Comparison of ENCODE assay signal across 19 cellular contexts in the genomic region with DNA sequence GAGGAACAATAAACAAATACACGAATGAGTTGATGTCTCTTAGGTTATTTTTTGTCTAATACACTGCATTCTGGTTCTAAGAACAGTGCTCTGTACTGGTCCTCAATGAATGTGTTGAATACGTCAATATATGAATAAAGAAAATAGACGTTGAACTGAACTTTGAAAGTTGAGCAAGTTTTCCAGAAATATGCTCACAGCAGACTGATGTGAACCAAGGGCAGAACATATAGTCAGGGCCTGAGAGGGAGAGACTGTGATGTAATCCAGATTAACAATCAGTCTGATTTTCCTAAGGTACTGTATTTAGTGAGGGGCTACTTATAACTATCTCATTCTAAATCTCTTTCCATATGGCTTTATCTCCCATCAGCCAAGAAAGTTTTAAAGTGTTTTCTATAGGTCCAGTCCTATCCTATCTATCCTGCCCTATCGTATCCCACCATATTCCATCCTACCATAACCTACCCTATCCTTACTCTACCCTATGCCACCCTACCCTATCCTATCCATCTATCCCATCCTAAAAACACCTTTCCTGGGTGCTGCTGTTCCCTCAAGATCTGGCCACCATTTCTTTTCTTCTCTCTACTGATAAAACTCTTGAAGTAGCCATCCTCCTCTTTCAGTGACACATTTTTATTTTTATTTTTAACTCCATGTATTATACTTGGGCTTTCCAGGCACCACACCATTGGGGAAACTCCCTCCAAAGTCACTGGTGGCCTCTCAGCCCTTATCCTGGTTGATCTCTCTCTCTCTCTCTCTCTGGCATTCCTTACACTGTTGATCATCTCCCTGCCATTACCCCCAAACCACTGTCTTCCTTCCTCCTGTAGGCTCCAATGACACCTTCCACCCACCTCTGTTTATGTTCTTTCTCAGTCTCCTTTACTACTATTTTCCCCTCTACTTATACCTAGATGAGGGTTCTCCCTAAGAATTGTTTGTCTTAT.
"Had no signal": no experiment of that assay in that cellular context is flagged by ENCODE, and none has a peak within 500 bp of the region (broad histone marks: within the 10 kb centered on the region; RNA-seq: fewer than 3 reads in every experiment).

No MANE protein-coding gene starts in this region.

- H3K4me1 Mint-ChIP-seq: immature natural killer cell, neural crest cell had no signal

- H3K27ac ChIP-seq: adrenal gland, lower lobe of right lung, prostate gland, skin epidermis, tibial nerve, uterus had no signal

- H3K4me3 ChIP-seq: adrenal gland, lower lobe of right lung, prostate gland, skin epidermis, tibial nerve, uterus had no signal

- H3K4me3 Mint-ChIP-seq: immature natural killer cell, neural crest cell had no signal

- H3K36me3 ChIP-seq: adrenal gland, lower lobe of right lung, prostate gland, tibial nerve, uterus had no signal

- H3K9me3 Mint-ChIP-seq: neural crest cell had no signal

- H3K27me3 ChIP-seq: adrenal gland, tibial nerve, uterus had no signal

- H3K27ac Mint-ChIP-seq: activated naive CD4-positive, alpha-beta T cell treated with anti-CD3 and anti-CD28 coated beads, Interleukin-2, amount 50 U/mL, for 72 hours; immature natural killer cell had no signal

- ATAC-seq: activated naive CD4-positive, alpha-beta T cell treated with anti-CD3 and anti-CD28 coated beads, Interleukin-2, amount 50 U/mL, for 72 hours; left colon; lower lobe of right lung; right cardiac atrium; stimulated activated naive CD8-positive, alpha-beta T cell treated with anti-CD3 and anti-CD28 coated beads, Interleukin-15, Interleukin-2, amounts not matched to agents 100 U/mL and 50 U/mL, for 24 hours had no signal

- H3K36me3 Mint-ChIP-seq: activated naive CD4-positive, alpha-beta T cell treated with anti-CD3 and anti-CD28 coated beads, Interleukin-2, amount 50 U/mL, for 72 hours; immature natural killer cell had no signal

- H3K4me1 ChIP-seq: adrenal gland, lower lobe of right lung, prostate gland, uterus had no signal

- DNase-seq: activated CD4-positive, alpha-beta T cell treated with anti-CD3 and anti-CD28 coated beads, Interleukin-2, amount 50 U/mL, for 4 hours; activated gamma-delta T cell; adrenal gland; cerebellar nuclear complex; cortex of kidney; head of caudate nucleus; immature natural killer cell; left colon; lower lobe of right lung; midbrain; right cardiac atrium; stimulated activated naive CD8-positive, alpha-beta T cell treated with anti-CD3 and anti-CD28 coated beads, Interleukin-15, Interleukin-2, amounts not matched to agents 100 U/mL and 50 U/mL, for 24 hours; substantia nigra; uterus had no signal

- H3K9me3 ChIP-seq: adrenal gland, lower lobe of right lung, prostate gland, tibial nerve, uterus had no signal
